11 cellular contexts compared by ENCODE assay signal in the genomic region with DNA sequence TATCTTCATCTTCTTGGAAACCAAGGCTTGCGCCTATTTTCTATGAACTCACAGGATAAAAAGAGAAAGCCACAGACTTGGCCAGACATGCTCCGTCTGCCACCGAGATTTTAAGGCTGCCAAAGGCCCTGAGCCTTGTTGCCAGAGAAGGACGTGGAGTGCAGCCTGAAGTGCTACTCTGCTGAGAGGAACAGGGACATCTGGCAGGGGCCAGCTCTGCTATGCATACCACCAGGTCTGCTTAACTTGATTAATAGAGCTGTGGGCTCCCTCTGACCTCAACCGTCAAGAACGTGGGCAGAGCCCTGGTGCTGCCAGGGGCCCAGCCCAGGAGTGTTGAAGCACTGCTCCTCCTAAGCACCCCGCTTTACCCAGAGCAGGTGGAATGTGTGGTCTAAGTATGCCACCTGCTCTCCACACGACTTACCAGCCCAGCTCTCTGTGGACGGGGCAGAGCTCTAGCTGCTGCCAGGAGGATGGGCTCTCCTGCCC. TPM values are rescaled to one million over a fixed set of nuclear protein-coding genes. Genes with fewer than 3 reads are reported as not detected.
DNase-seq lines count a peak whose midpoint lies in the region; ATAC-seq and TF ChIP-seq lines count a peak whose summit lies in the region.
"Had no signal": no experiment of that assay in that cellular context is flagged by ENCODE, and none has a peak within 500 bp of the region (broad histone marks: within the 10 kb centered on the region; RNA-seq: fewer than 3 reads in every experiment).

No MANE protein-coding gene starts in this region.

- no peak for TF ChIP-seq CTCF in progenitor cell of endocrine pancreas (IDR thresholded peaks at IDR 0.05; ENCODE audit: unreplicated experiment)

- H3K4me3 Mint-ChIP-seq in progenitor cell of endocrine pancreas (ENCODE audit: low read depth) = no peak overlapping the region

- H3K27me3 Mint-ChIP-seq in progenitor cell of endocrine pancreas = no peaks in the 10 kb centered on the region

- ATAC-seq in left cardiac atrium = peak; percentile 79 to 80
- ATAC-seq in sciatic nerve = peak; percentile 14
- no peak for ATAC-seq in stimulated activated naive CD8-positive, alpha-beta T cell treated with anti-CD3 and anti-CD28 coated beads, Interleukin-15, Interleukin-2, amounts not matched to agents 100 U/mL and 50 U/mL, for 24 hours
- ATAC-seq in HG03457 (IDR thresholded peaks at IDR 0.05; ENCODE audit: unreplicated experiment) = no peak

- H3K36me3 Mint-ChIP-seq in progenitor cell of endocrine pancreas (ENCODE audit: insufficient read depth) = peaks cover 6% of the 10 kb centered on the region

- no peaks in the 10 kb centered on the region for H3K4me1 Mint-ChIP-seq in progenitor cell of endocrine pancreas (ENCODE audit: low read depth)

- no peak overlapping the region for H3K27ac Mint-ChIP-seq in progenitor cell of endocrine pancreas

- DNase-seq in DMS79 (lab: John Stamatoyannopoulos, UW) (peak; percentile 98), amniotic epithelial cell (ENCODE audit: low read depth) (peak; percentile 44), left cardiac atrium (peak; percentile 59), sciatic nerve (ENCODE audit: low spot score) (no peak), NCI-H2171 treated with DMSO at 0.1 percent for 48 hours (lab: John Stamatoyannopoulos, UW) (no peak), progenitor cell of endocrine pancreas (ENCODE audit: low spot score, unreplicated experiment) (no peak)
- no peak for DNase-seq in stimulated activated naive CD8-positive, alpha-beta T cell treated with anti-CD3 and anti-CD28 coated beads, Interleukin-15, Interleukin-2, amounts not matched to agents 100 U/mL and 50 U/mL, for 24 hours
- DNase-seq: activated T-cell treated with anti-CD3 and anti-CD28 coated beads for 4 hours, MV-4-11, T1000 had no signal

- intact Hi-C loops in left cardiac atrium (cut with DNase I) = no loop called here
- intact Hi-C loops in sciatic nerve (cut with DNase I) = no loop called here

- no peaks in the 10 kb centered on the region for H3K9me3 Mint-ChIP-seq in progenitor cell of endocrine pancreas (ENCODE audit: low read depth)

RNA-seq across cellular contexts. Expression of a gene that starts 10.5 kb away (rescaled TPM):
- total RNA-seq in left cardiac atrium (under 1 TPM; 0.42 to 0.44 TPM), sciatic nerve (0.31 TPM), progenitor cell of endocrine pancreas (not detected in 2 replicates)

RNA-seq across cellular contexts. Expression of a gene that starts 16.7 kb away (rescaled TPM):
- total RNA-seq in left cardiac atrium (10 to 100 TPM; 32.3 to 44.7 TPM), sciatic nerve (56.7 TPM), progenitor cell of endocrine pancreas (39.1 and 42.8 TPM in 2 replicates)

RNA-seq across cellular contexts. Expression of a gene that starts 51.7 kb away (rescaled TPM):
- total RNA-seq in left cardiac atrium (100 to 1,000 TPM; 128 to 175 TPM), sciatic nerve (91.9 TPM), progenitor cell of endocrine pancreas (2.6 and 4.4 TPM in 2 replicates)

Comparison
In these comparisons a context has a peak if more than half of its experiments do, and no peak if none do; other contexts are left out.
1. DNase-seq: peak in DMS79 (single experiment), amniotic epithelial cell (single experiment) and left cardiac atrium (single experiment); none in sciatic nerve (single experiment), NCI-H2171 treated with DMSO at 0.1 percent for 48 hours (single experiment), progenitor cell of endocrine pancreas (single experiment) and stimulated activated naive CD8-positive, alpha-beta T cell treated with anti-CD3 and anti-CD28 coated beads, Interleukin-15, Interleukin-2, amounts not matched to agents 100 U/mL and 50 U/mL, for 24 hours (single experiment).
2. ATAC-seq: peak in left cardiac atrium (2 of 2) and sciatic nerve (single experiment); none in stimulated activated naive CD8-positive, alpha-beta T cell treated with anti-CD3 and anti-CD28 coated beads, Interleukin-15, Interleukin-2, amounts not matched to agents 100 U/mL and 50 U/mL, for 24 hours (single experiment) and HG03457 (single experiment).
3. RNA of a gene that starts 51.7 kb away (total RNA-seq): 128 to 175 TPM in left cardiac atrium and 91.9 TPM in sciatic nerve (single experiment); 2.6 to 4.4 TPM in progenitor cell of endocrine pancreas; every median in the first group is over 10 times any median in the second.